Comparison of ENCODE assay signal across 30 cellular contexts in the genomic region with DNA sequence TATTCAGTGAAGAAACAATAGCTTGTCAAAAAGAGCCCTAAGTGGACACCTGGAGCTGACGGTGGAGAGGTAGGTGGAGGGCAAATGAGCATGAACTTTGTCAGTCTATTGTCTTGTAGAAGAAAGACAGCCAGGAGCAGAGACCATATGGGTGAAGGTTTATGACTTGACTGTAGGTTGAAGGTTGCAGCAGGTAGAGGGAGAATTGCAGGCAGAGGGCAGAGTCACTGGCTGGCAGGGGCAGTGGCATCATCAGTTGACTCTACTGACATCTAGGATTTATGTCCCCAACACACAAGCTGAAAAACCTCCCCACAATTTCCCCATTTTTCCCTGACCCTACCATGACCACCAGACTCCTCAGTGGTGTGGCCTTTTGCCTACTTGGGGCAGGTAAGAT.
"Had no signal": no experiment of that assay in that cellular context is flagged by ENCODE, and none has a peak within 500 bp of the region (broad histone marks: within the 10 kb centered on the region; RNA-seq: fewer than 3 reads in every experiment).

No MANE protein-coding gene starts in this region.

- H3K4me3 ChIP-seq: adrenal gland, breast epithelium, MG63, SK-N-MC had no signal

- ATAC-seq: activated T-helper 17 cell treated with anti-CD3 and anti-CD28 coated beads, Interleukin-2, amount 50 U/mL, for 72 hours; Right ventricle myocardium inferior had no signal

- H3K36me3 Mint-ChIP-seq: activated naive CD8-positive, alpha-beta T cell treated with anti-CD3 and anti-CD28 coated beads, Interleukin-2, amount 10 ng/mL, durations not matched to agents 7 days and 5 days had no signal

- H3K27ac ChIP-seq: adrenal gland, breast epithelium, KMS-11, SK-N-MC had no signal

- H3K27ac Mint-ChIP-seq: activated B cell treated with CpG ODN at 0.5 μM for 24 hours; activated CD4-positive, alpha-beta T cell treated with anti-CD3 and anti-CD28 coated beads, Interleukin-2, amount 10 ng/mL, durations not matched to agents 24 days and 14 days; activated naive CD4-positive, alpha-beta T cell treated with anti-CD3 and anti-CD28 coated beads for 36 hours; activated naive CD8-positive, alpha-beta T cell treated with anti-CD3 and anti-CD28 coated beads, Interleukin-2, amount 10 ng/mL, durations not matched to agents 7 days and 5 days; T-helper 1 cell treated with Interleukin-12 subunit alpha and Interleukin-12 subunit beta and Interleukin-4 antibody, amounts not matched to agents 30 μg/mL and 1 μg/mL, for 36 hours had no signal

- H3K27me3 ChIP-seq: adrenal gland, breast epithelium, MG63 had no signal

- H3K4me3 Mint-ChIP-seq: activated B cell treated with CpG ODN at 0.5 μM for 24 hours; activated CD4-positive, alpha-beta T cell treated with anti-CD3 and anti-CD28 coated beads, Interleukin-2, amount 10 ng/mL, durations not matched to agents 24 days and 14 days; activated naive CD4-positive, alpha-beta T cell treated with anti-CD3 and anti-CD28 coated beads for 36 hours; activated naive CD8-positive, alpha-beta T cell treated with anti-CD3 and anti-CD28 coated beads, Interleukin-2, amount 10 ng/mL, durations not matched to agents 7 days and 5 days; T-helper 1 cell treated with Interleukin-12 subunit alpha and Interleukin-12 subunit beta and Interleukin-4 antibody, amounts not matched to agents 30 μg/mL and 1 μg/mL, for 36 hours had no signal

- H3K9me3 ChIP-seq: adrenal gland, breast epithelium, MG63 had no signal

- FAIRE-seq: TTC549 had no signal

- H3K4me1 ChIP-seq: adrenal gland had no signal

- H3K4me2 ChIP-seq: KMS-11 had no signal

- H3K9me3 Mint-ChIP-seq: activated B cell treated with CpG ODN at 0.5 μM for 24 hours; activated CD4-positive, alpha-beta T cell treated with anti-CD3 and anti-CD28 coated beads, Interleukin-2, amount 10 ng/mL, durations not matched to agents 24 days and 14 days; activated naive CD4-positive, alpha-beta T cell treated with anti-CD3 and anti-CD28 coated beads for 36 hours; activated naive CD8-positive, alpha-beta T cell treated with anti-CD3 and anti-CD28 coated beads, Interleukin-2, amount 10 ng/mL, durations not matched to agents 7 days and 5 days; activated T-helper 17 cell treated with anti-CD3 and anti-CD28 coated beads, Interleukin-2, amount 50 U/mL, for 72 hours; T-helper 1 cell treated with Interleukin-12 subunit alpha and Interleukin-12 subunit beta and Interleukin-4 antibody, amounts not matched to agents 30 μg/mL and 1 μg/mL, for 36 hours had no signal

- H3K27me3 Mint-ChIP-seq: activated T-helper 17 cell treated with anti-CD3 and anti-CD28 coated beads, Interleukin-2, amount 50 U/mL, for 72 hours had no signal

- H3K36me3 ChIP-seq: adrenal gland, breast epithelium, MG63 had no signal

- DNase-seq: activated B cell treated with CpG ODN at 0.5 μM for 24 hours; activated CD4-positive, alpha-beta T cell treated with anti-CD3 and anti-CD28 coated beads for 1 hour; activated CD4-positive, alpha-beta T cell treated with anti-CD3 and anti-CD28 coated beads, Interleukin-2, amount 10 ng/mL, durations not matched to agents 24 days and 14 days; activated CD4-positive, alpha-beta T cell treated with anti-CD3 and anti-CD28 coated beads, Interleukin-2, amount 50 U/mL, for 48 hours; activated gamma-delta T cell; activated naive CD4-positive, alpha-beta T cell treated with anti-CD3 and anti-CD28 coated beads for 36 hours; activated naive CD8-positive, alpha-beta T cell treated with anti-CD3 and anti-CD28 coated beads, Interleukin-2, amount 10 ng/mL, durations not matched to agents 7 days and 5 days; activated T-cell treated with anti-CD3 and anti-CD28 coated beads for 4 hours; activated T-cell treated with anti-CD3 and anti-CD28 coated beads, Interleukin-2, amount 50 U/mL, for 48 hours; adrenal gland; aorta; caudate nucleus; MG63; MV-4-11; NCI-H1092 treated with DMSO at 0.1 percent for 48 hours; NCI-H1436; NCI-H1694 treated with DMSO at 0.1 percent for 48 hours; NCI-H2029 treated with DMSO at 0.1 percent for 48 hours; NCI-H345; NCI-H510A; NCI-H526 treated with DMSO at 0.1 percent for 48 hours; NCI-H82; T1000 had no signal
